8 cellular contexts compared by ENCODE assay signal in the genomic region with DNA sequence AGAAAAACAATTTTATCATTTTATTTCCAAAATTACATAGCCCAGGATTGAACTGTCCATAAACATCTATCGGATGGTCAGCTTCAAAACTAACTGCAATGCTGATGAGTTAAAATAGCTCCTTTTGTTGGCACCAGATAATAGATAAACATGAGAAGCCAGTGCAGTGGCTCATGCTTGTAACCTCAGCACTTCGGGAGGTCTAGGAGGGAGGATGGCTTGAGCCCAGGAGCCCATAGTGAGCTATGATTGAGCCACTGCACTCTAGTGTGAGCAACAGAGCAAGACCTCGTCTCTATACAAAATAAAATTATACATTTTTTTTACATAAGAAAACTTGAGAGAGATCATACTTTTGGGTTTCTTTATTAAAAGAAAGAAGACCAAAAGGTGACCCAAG. TPM values are rescaled to one million over a fixed set of nuclear protein-coding genes. Genes with fewer than 3 reads are reported as not detected.
A peak's percentile ranks its signal among the peaks of the same experiment; 100 is the strongest.
DNase-seq lines count a peak whose midpoint lies in the region; TF ChIP-seq lines count a peak whose summit lies in the region.

No MANE protein-coding gene starts in this region.

- H3K27ac Mint-ChIP-seq in CD8-positive, alpha-beta memory T cell = peak overlapping the region in 4 of 8 donors; percentile 8 to 66 (median 38)
- peak overlapping the region; percentile 74 for H3K27ac Mint-ChIP-seq in mesothelial cell of epicardium

- no peaks in the 10 kb centered on the region for H3K9me3 ChIP-seq in CD8-positive, alpha-beta memory T cell (ENCODE audit: low read length)
- H3K9me3 ChIP-seq in HUES64 (ENCODE audit: insufficient read depth, low read depth, low read length) = no peaks in the 10 kb centered on the region

- POLR2A ChIA-PET in CD8-positive, alpha-beta memory T cell (lab: Charles Lee) = interaction anchor here (0.6 to 2.1 kb wide), 3 partner anchors 34 to 97 kb away, joined by 3 to 8 read pairs (median 4); a partner anchor contains a TSS

- H3K27me3 ChIP-seq in CD8-positive, alpha-beta memory T cell (ENCODE audit: insufficient read depth, low read length, poor library complexity, severe bottlenecking) = no peaks in the 10 kb centered on the region
- no peaks in the 10 kb centered on the region for H3K27me3 ChIP-seq in HUES64 (ENCODE audit: insufficient read depth, low read length)

- no peak overlapping the region for H3K4me3 ChIP-seq in CD8-positive, alpha-beta memory T cell (ENCODE audit: low read length)
- H3K4me3 ChIP-seq in HUES64 (ENCODE audit: low read length) = peak overlapping the region; percentile 60

- peak overlapping the region; percentile 82 for H3K9ac ChIP-seq in HUES64 (ENCODE audit: low read depth, low read length)

- CTCF ChIA-PET in CD8-positive, alpha-beta memory T cell (lab: Charles Lee) = interaction anchor here (0.7 to 7.7 kb wide), 4 partner anchors 8 to 92 kb away, joined by 4 to 36 read pairs (median 19); no protein-coding TSS in a partner anchor

- H3K36me3 Mint-ChIP-seq in CD8-positive, alpha-beta memory T cell = no peaks in the 10 kb centered on the region
- no peaks in the 10 kb centered on the region for H3K36me3 Mint-ChIP-seq in mesothelial cell of epicardium

- H3K27me3 Mint-ChIP-seq in CD8-positive, alpha-beta memory T cell = peaks cover 0 to 2% of the 10 kb centered on the region in 2 donors
- no peaks in the 10 kb centered on the region for H3K27me3 Mint-ChIP-seq in mesothelial cell of epicardium (ENCODE audit: low read depth)

- no peak for TF ChIP-seq CTCF in mesothelial cell of epicardium (IDR thresholded peaks at IDR 0.05; ENCODE audit: unreplicated experiment)

- peaks cover 9% of the 10 kb centered on the region for H3K4me1 ChIP-seq in CD8-positive, alpha-beta memory T cell (ENCODE audit: insufficient read depth, low read length)
- H3K4me1 ChIP-seq in HUES64 (ENCODE audit: insufficient read depth, low read length) = peaks cover 18% of the 10 kb centered on the region

- H3K4me1 Mint-ChIP-seq in CD8-positive, alpha-beta memory T cell = peaks cover 9 to 16% (median 12%) of the 10 kb centered on the region in 3 donors
- peaks cover 33% of the 10 kb centered on the region for H3K4me1 Mint-ChIP-seq in mesothelial cell of epicardium

- DNase-seq in CD8-positive, alpha-beta memory T cell = no peak
- DNase-seq in caudate nucleus (lab: John Stamatoyannopoulos, UW) (no peak), mesothelial cell of epicardium (ENCODE audit: low spot score in 2 of 2, unreplicated experiment in 2 of 2) (no peak), NAMALWA (ENCODE audit: low spot score) (no peak), amniotic stem cell (lab: John Stamatoyannopoulos, UW) (no peak)
- DNase-seq in central memory CD4-positive, alpha-beta T cell = no peak
- DNase-seq in activated CD4-positive, CD25-positive, alpha-beta regulatory T cell treated with anti-CD3 and anti-CD28 coated beads, Interleukin-2, amount 50 U/mL, for 72 hours = no peak

- H3K27ac ChIP-seq in CD8-positive, alpha-beta memory T cell (ENCODE audit: low read depth, low read length) = no peak overlapping the region
- H3K27ac ChIP-seq in HUES64 (ENCODE audit: low read depth, low read length) = peak overlapping the region; percentile 90; the same call in 1 of the 2 replicates
- peak overlapping the region; percentile 55 for H3K27ac ChIP-seq in caudate nucleus (ENCODE audit: low read depth, low read length)

- no peaks in the 10 kb centered on the region for H3K36me3 ChIP-seq in CD8-positive, alpha-beta memory T cell (ENCODE audit: insufficient read depth, low read length)
- no peaks in the 10 kb centered on the region for H3K36me3 ChIP-seq in HUES64 (ENCODE audit: insufficient read depth, low read length)

- H3K4me3 Mint-ChIP-seq in CD8-positive, alpha-beta memory T cell = peak overlapping the region in 6 of 7 donors; percentile 78 to 96 (median 87)
- H3K4me3 Mint-ChIP-seq in mesothelial cell of epicardium = peak overlapping the region; percentile 33

- H3K9me3 Mint-ChIP-seq in CD8-positive, alpha-beta memory T cell = no peaks in the 10 kb centered on the region
- H3K9me3 Mint-ChIP-seq in mesothelial cell of epicardium = no peaks in the 10 kb centered on the region

- 52% methylated on average over 2 of the region's 3 CpGs for WGBS in HUES64

RNA-seq across cellular contexts. Expression of a gene that starts 34.6 kb away (rescaled TPM):
- 10 to 100 TPM; 13.3 to 14.0 TPM for total RNA-seq in CD8-positive, alpha-beta memory T cell
- polyA plus RNA-seq in CD8-positive, alpha-beta memory T cell = 6.2 TPM
- 73.2 TPM for polyA plus RNA-seq in HUES64 (2013, experiment 1 of 2)
- 71.5 TPM for polyA plus RNA-seq in HUES64 (2013, experiment 2 of 2)
- total RNA-seq in mesothelial cell of epicardium = 29.9 to 30.6 TPM (median 30.4 TPM) in 3 replicates

RNA-seq across cellular contexts. Expression of a gene that starts 38.6 kb away (rescaled TPM):
- total RNA-seq in CD8-positive, alpha-beta memory T cell = 10 to 100 TPM; 32.3 to 37.7 TPM
- polyA plus RNA-seq in CD8-positive, alpha-beta memory T cell = 44.0 TPM
- 10.8 TPM for polyA plus RNA-seq in HUES64 (2013, experiment 1 of 2)
- polyA plus RNA-seq in HUES64 (2013, experiment 2 of 2) = 10.6 TPM
- 34.6 to 40.5 TPM (median 35.6 TPM) in 3 replicates for total RNA-seq in mesothelial cell of epicardium
